In genomic region chr17:14152726-14153125, GRCh38 we compare ENCODE assay signal across 23 cellular contexts.
"Had no signal": no experiment of that assay in that cellular context is flagged by ENCODE, and none has a peak within 500 bp of the region (broad histone marks: within the 10 kb centered on the region; RNA-seq: fewer than 3 reads in every experiment).

No MANE protein-coding gene starts in this region.

- H3K4me1 Mint-ChIP-seq: stimulated activated memory B cell treated with anti-CD40 and anti-IgM and Interleukin-4, amounts not matched to agents 10 μg/mL and 1 μg/mL and 100 μg/mL, for 72 hours had no signal

- H3K27me3 Mint-ChIP-seq: activated CD4-positive, alpha-beta T cell treated with anti-CD3 and anti-CD28 coated beads for 36 hours; activated naive CD8-positive, alpha-beta T cell treated with anti-CD3 and anti-CD28 coated beads for 36 hours; stimulated activated memory B cell treated with anti-CD40 and anti-IgM and Interleukin-4, amounts not matched to agents 10 μg/mL and 1 μg/mL and 100 μg/mL, for 72 hours; stimulated activated naive CD8-positive, alpha-beta T cell treated with anti-CD3 and anti-CD28 coated beads, Interleukin-15, amount 100 ng/mL, for 72 hours; T-cell had no signal

- H3K27ac ChIP-seq: adrenal gland, body of pancreas, cardiac muscle cell, foreskin keratinocyte, sigmoid colon, thyroid gland, upper lobe of right lung had no signal

- H3K27ac Mint-ChIP-seq: activated CD4-positive, alpha-beta T cell treated with anti-CD3 and anti-CD28 coated beads for 36 hours; activated naive CD4-positive, alpha-beta T cell treated with anti-CD3 and anti-CD28 coated beads for 36 hours; activated naive CD8-positive, alpha-beta T cell treated with anti-CD3 and anti-CD28 coated beads for 36 hours; nephron; stimulated activated memory B cell treated with anti-CD40 and anti-IgM and Interleukin-4, amounts not matched to agents 10 μg/mL and 1 μg/mL and 100 μg/mL, for 72 hours; stimulated activated naive CD8-positive, alpha-beta T cell treated with anti-CD3 and anti-CD28 coated beads, Interleukin-15, amount 100 ng/mL, for 72 hours had no signal

- H3K4me1 ChIP-seq: adrenal gland, body of pancreas, foreskin keratinocyte, thyroid gland had no signal

- H3K9me3 Mint-ChIP-seq: activated naive CD8-positive, alpha-beta T cell treated with anti-CD3 and anti-CD28 coated beads for 36 hours; nephron; stimulated activated memory B cell treated with anti-CD40 and anti-IgM and Interleukin-4, amounts not matched to agents 10 μg/mL and 1 μg/mL and 100 μg/mL, for 72 hours had no signal

- ATAC-seq: activated CD4-positive, alpha-beta T cell treated with anti-CD3 and anti-CD28 coated beads for 36 hours; body of pancreas; foreskin keratinocyte; stimulated activated memory B cell treated with anti-CD40 and anti-IgM and Interleukin-4, amounts not matched to agents 10 μg/mL and 1 μg/mL and 100 μg/mL, for 72 hours; stimulated activated naive CD8-positive, alpha-beta T cell treated with anti-CD3 and anti-CD28 coated beads, Interleukin-15, amount 100 ng/mL, for 72 hours; T-cell; upper lobe of right lung had no signal

- H3K36me3 ChIP-seq: adrenal gland, cardiac muscle cell, sigmoid colon, thyroid gland, upper lobe of right lung had no signal

- H3K9me3 ChIP-seq: adrenal gland, body of pancreas, sigmoid colon, thyroid gland, upper lobe of right lung had no signal

- H3K4me3 Mint-ChIP-seq: activated CD4-positive, alpha-beta T cell treated with anti-CD3 and anti-CD28 coated beads for 36 hours; activated naive CD4-positive, alpha-beta T cell treated with anti-CD3 and anti-CD28 coated beads for 36 hours; activated naive CD8-positive, alpha-beta T cell treated with anti-CD3 and anti-CD28 coated beads for 36 hours; nephron; stimulated activated memory B cell treated with anti-CD40 and anti-IgM and Interleukin-4, amounts not matched to agents 10 μg/mL and 1 μg/mL and 100 μg/mL, for 72 hours; stimulated activated naive CD8-positive, alpha-beta T cell treated with anti-CD3 and anti-CD28 coated beads, Interleukin-15, amount 100 ng/mL, for 72 hours; T-cell had no signal

- H3K27me3 ChIP-seq: adrenal gland, body of pancreas, cardiac muscle cell, foreskin keratinocyte, sigmoid colon, thyroid gland, upper lobe of right lung had no signal

- H3K4me3 ChIP-seq: adrenal gland, body of pancreas, cardiac muscle cell, sigmoid colon, thyroid gland, upper lobe of right lung had no signal

- DNase-seq: activated CD4-positive, alpha-beta T cell treated with anti-CD3 and anti-CD28 coated beads for 36 hours; activated CD4-positive, CD25-positive, alpha-beta regulatory T cell; activated effector memory CD4-positive, alpha-beta T cell treated with anti-CD3 and anti-CD28 coated beads, Interleukin-2, amount 50 U/mL, for 16 hours; activated naive CD4-positive, alpha-beta T cell treated with anti-CD3 and anti-CD28 coated beads for 36 hours; activated naive CD8-positive, alpha-beta T cell treated with anti-CD3 and anti-CD28 coated beads for 36 hours; activated T-cell treated with anti-CD3 and anti-CD28 coated beads for 4 hours; adrenal gland; body of pancreas; foreskin keratinocyte; kidney glomerular epithelial cell; mammary epithelial cell; posterior cingulate gyrus; sigmoid colon; small intestine; stimulated activated CD4-positive, alpha-beta T cell treated with anti-CD3 and anti-CD28 coated beads, Interleukin-4, amount 100 ng/mL, for 4 hours; stimulated activated CD8-positive, alpha-beta memory T cell treated with anti-CD3 and anti-CD28 coated beads, Interleukin-4, amount 100 ng/mL, for 48 hours; stimulated activated naive CD8-positive, alpha-beta T cell treated with anti-CD3 and anti-CD28 coated beads, Interleukin-15, amount 100 ng/mL, for 72 hours; T-cell; thyroid gland; upper lobe of right lung had no signal
